Comparison of ENCODE assay signal across 9 cellular contexts in genomic region chr7:128841961-128842673, GRCh38. TPM values are rescaled to one million over a fixed set of nuclear protein-coding genes. Genes with fewer than 3 reads are reported as not detected.
DNase-seq lines count a peak whose midpoint lies in the region; ATAC-seq and TF ChIP-seq lines count a peak whose summit lies in the region.
"Had no signal": no experiment of that assay in that cellular context is flagged by ENCODE, and none has a peak within 500 bp of the region (broad histone marks: within the 10 kb centered on the region; RNA-seq: fewer than 3 reads in every experiment).

No MANE protein-coding gene starts in this region.

- H3K36me3 ChIP-seq in endodermal cell (ENCODE audit: control insufficient read depth, insufficient read depth, low read length) (peaks cover 15% of the 10 kb centered on the region), transverse colon (no peaks in the 10 kb centered on the region)

- H3K4me1 Mint-ChIP-seq in endodermal cell (no peaks in the 10 kb centered on the region), natural killer cell (no peaks in the 10 kb centered on the region)

- no peaks in the 10 kb centered on the region for H3K27me3 Mint-ChIP-seq in endodermal cell (ENCODE audit: insufficient read depth)
- H3K27me3 Mint-ChIP-seq in natural killer cell (ENCODE audit: low read depth in 2 of 2), result no peaks in the 10 kb centered on the region

- no peak for TF ChIP-seq POLR2A in transverse colon (IDR thresholded peaks at IDR 0.05)

- in situ Hi-C loops in transverse colon (cut with MboI; ENCODE audit: low pct_ligation_motif_present in 1 of 4, low pct_unique_long_range_greater_than_20kb in 1 of 4, low sequenced_read_pairs in 3 of 4), result no loop called here

- DNase-seq in DMS153 (lab: John Stamatoyannopoulos, UW) (peak; percentile 37), Kasumi-1 (lab: John Stamatoyannopoulos, UW) (peak; percentile 36 to 52), endodermal cell (peak; percentile 91), natural killer cell (peak; percentile 51), transverse colon (peak; percentile 53), mucosa of gallbladder (ENCODE audit: low spot score) (no peak)
- DNase-seq in activated CD4-positive, alpha-beta T cell treated with anti-CD3 and anti-CD28 coated beads for 48 hours, result peak; percentile 76

- H3K27me3 ChIP-seq in endodermal cell (ENCODE audit: control insufficient read depth, insufficient read depth, low read length, poor library complexity, severe bottlenecking) (no peaks in the 10 kb centered on the region), transverse colon (no peaks in the 10 kb centered on the region)

- H3K27ac Mint-ChIP-seq in endodermal cell (peak overlapping the region; percentile 72), natural killer cell (no peak overlapping the region)

- H3K9me3 Mint-ChIP-seq in endodermal cell, result no peaks in the 10 kb centered on the region
- no peaks in the 10 kb centered on the region for H3K9me3 Mint-ChIP-seq in natural killer cell
- H3K9me3 Mint-ChIP-seq: IgD-negative memory B cell had no signal

- no peak overlapping the region for H3K9ac ChIP-seq in endodermal cell (ENCODE audit: extremely low read depth, low read length, poor library complexity, severe bottlenecking)

- ATAC-seq in natural killer cell (peak; percentile 58 to 86 (median 84)), HG03097 (IDR thresholded peaks at IDR 0.05; ENCODE audit: low FRiP score, unreplicated experiment) (no peak)

- H3K36me3 Mint-ChIP-seq in endodermal cell (ENCODE audit: low read depth), result peaks cover 1% of the 10 kb centered on the region
- H3K36me3 Mint-ChIP-seq in natural killer cell, result no peaks in the 10 kb centered on the region
- H3K36me3 Mint-ChIP-seq: IgD-negative memory B cell had no signal

- no peak for TF ChIP-seq EP300 in transverse colon (IDR thresholded peaks at IDR 0.05; ENCODE audit: low read depth)

- no peak overlapping the region for H3K27ac ChIP-seq in endodermal cell (ENCODE audit: low read depth, low read length)
- peak overlapping the region in 3 of 4 donors; percentile 26 to 63 (median 39) for H3K27ac ChIP-seq in transverse colon

- 78 to 88% methylated on average over 21 to 35 of the region's 35 CpGs for WGBS in endodermal cell (ENCODE audit: insufficient coverage in 1 of 2, insufficient read length in 1 of 2), 2 experiments
- 60% methylated on average over 28 of the region's 35 CpGs; no CpG with 5 or more reads in 1 of the 2 donors for WGBS in transverse colon (ENCODE audit: low coverage in 1 of 2), 2 donors

- H3K9me3 ChIP-seq in endodermal cell (ENCODE audit: control insufficient read depth, low read length) (no peaks in the 10 kb centered on the region), transverse colon (no peaks in the 10 kb centered on the region)

- H3K4me3 ChIP-seq in endodermal cell (ENCODE audit: low read length) (no peak overlapping the region), transverse colon (no peak overlapping the region)

- intact Hi-C loops in natural killer cell (cut with micrococcal nuclease) (loop anchor here (5.0 kb wide), 1 partner anchor 40 kb away; no protein-coding TSS in a partner anchor), transverse colon (cut with DNase I; ENCODE audit: low total_unique reads) (no loop called here)

- no peaks in the 10 kb centered on the region for H3K4me1 ChIP-seq in endodermal cell (ENCODE audit: control insufficient read depth, insufficient read depth, low read length)
- H3K4me1 ChIP-seq in transverse colon, result peaks cover 0 to 3% (median 0%) of the 10 kb centered on the region in 4 donors

- H3K4me3 Mint-ChIP-seq in endodermal cell, result no peak overlapping the region
- H3K4me3 Mint-ChIP-seq in natural killer cell, result peak overlapping the region; percentile 50

- TF ChIP-seq CTCF in endodermal cell (conservative IDR thresholded peaks at IDR 0.05), result peak; percentile 100
- peak; percentile 70 for TF ChIP-seq CTCF in natural killer cell (IDR thresholded peaks at IDR 0.05)
- peak; percentile 55 to 87 (median 82) for TF ChIP-seq CTCF in transverse colon (IDR thresholded peaks at IDR 0.05)

RNA-seq across cellular contexts. Expression of gene FLNC, which starts 11.9 kb away (rescaled TPM):
- total RNA-seq in endodermal cell (10 to 100 TPM in 1 of 2 donors, 1 to 10 TPM in 1; 6.6 to 11.5 TPM), natural killer cell (under 1 TPM in 2 of 3 donors, not detected in 1; 0.05 to 0.25 TPM), transverse colon (100 to 1,000 TPM in 1 of 4 donors, 10 to 100 TPM in 3; 21.3 to 234 (median 57.9) TPM), mucosa of gallbladder (236 TPM)
- 25.3 TPM for polyA plus RNA-seq in endodermal cell (2013, experiment 1 of 2)
- 28.7 TPM for polyA plus RNA-seq in endodermal cell (2013, experiment 2 of 2)
- polyA plus RNA-seq: IgD-negative memory B cell had no signal

RNA-seq across cellular contexts. Expression of gene ATP6V1F, which starts 20.5 kb away (rescaled TPM):
- total RNA-seq in endodermal cell (100 to 1,000 TPM; 122 to 157 TPM), natural killer cell (10 to 100 TPM; 82.9 to 98.0 (median 94.3) TPM), transverse colon (100 to 1,000 TPM in 1 of 4 donors, 10 to 100 TPM in 3; 25.5 to 128 (median 63.2) TPM), mucosa of gallbladder (118 TPM)
- 128 TPM for polyA plus RNA-seq in endodermal cell (2013, experiment 1 of 2)
- 128 TPM for polyA plus RNA-seq in endodermal cell (2013, experiment 2 of 2)

RNA-seq across cellular contexts. Expression of gene CCDC136, which starts 50.3 kb away (rescaled TPM):
- total RNA-seq in endodermal cell (10 to 100 TPM; 46.0 to 51.2 TPM), natural killer cell (10 to 100 TPM; 10.9 to 17.5 (median 13.2) TPM), transverse colon (10 to 100 TPM in 2 of 4 donors, 1 to 10 TPM in 2; 1.9 to 16.5 (median 8.3) TPM), mucosa of gallbladder (25.3 TPM)
- polyA plus RNA-seq in endodermal cell (2013, experiment 1 of 2), result 53.3 TPM
- polyA plus RNA-seq in endodermal cell (2013, experiment 2 of 2), result 41.1 TPM

Comparison
In these comparisons a context has a peak if more than half of its experiments do, and no peak if none do; other contexts are left out.
1. RNA of gene FLNC, which starts 11.9 kb away (total RNA-seq): 236 TPM in mucosa of gallbladder (single experiment), 21.3 to 234 TPM in transverse colon and 6.6 to 11.5 TPM in endodermal cell; 0.05 to 0.25 TPM in natural killer cell; every median in the first group is over 4 times any median in the second.
2. Peak in every context shown above with its lines, with median percentiles within 50 percentile points of each other: CTCF ChIP-seq.